12 cellular contexts compared by ENCODE assay signal in the genomic region with DNA sequence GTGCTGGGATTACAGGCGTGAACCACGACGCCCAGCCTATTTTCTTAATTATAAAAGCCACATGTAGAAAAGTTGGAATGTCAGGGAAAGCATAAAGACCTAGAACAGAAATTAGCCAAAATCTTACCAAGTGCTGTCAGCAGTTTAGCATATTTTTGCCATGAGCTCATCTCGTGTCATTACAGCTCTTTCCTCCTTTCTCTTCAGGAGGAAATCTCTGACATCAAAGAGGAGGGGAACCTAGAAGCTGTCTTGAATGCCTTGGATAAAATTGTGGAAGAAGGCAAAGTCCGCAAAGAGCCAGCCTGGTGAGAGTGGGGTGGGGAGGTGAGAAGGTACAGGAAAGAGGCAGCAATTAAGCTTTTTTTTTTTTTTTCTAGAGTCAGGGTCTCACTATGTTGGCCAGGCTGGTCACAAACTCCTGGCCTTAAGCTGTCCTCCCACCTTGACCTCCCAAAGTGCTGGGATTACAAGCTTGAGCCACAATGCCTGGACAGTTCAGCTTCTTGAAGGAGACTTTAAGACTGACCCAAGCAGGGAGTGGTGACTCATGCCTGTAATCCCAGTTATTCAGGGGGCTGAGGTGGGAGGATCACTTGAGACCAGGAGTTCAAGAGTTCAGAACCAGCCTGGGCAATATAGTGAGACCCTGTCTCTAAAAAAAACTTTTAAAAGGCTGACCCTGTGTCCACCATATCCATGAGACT. TPM values are rescaled to one million over a fixed set of nuclear protein-coding genes. Genes with fewer than 3 reads are reported as not detected.
DNase-seq lines count a peak whose midpoint lies in the region; ATAC-seq, FAIRE-seq and TF ChIP-seq lines count a peak whose summit lies in the region.
"Had no signal": no experiment of that assay in that cellular context is flagged by ENCODE, and none has a peak within 500 bp of the region (broad histone marks: within the 10 kb centered on the region; RNA-seq: fewer than 3 reads in every experiment).

No MANE protein-coding gene starts in this region.

- ATAC-seq in omental fat pad (ENCODE audit: low FRiP score) (peak; percentile 24), HG03460 (IDR thresholded peaks at IDR 0.05; ENCODE audit: unreplicated experiment) (no peak)

- no peak for TF ChIP-seq CTCF in endothelial cell (IDR thresholded peaks at IDR 0.05; ENCODE audit: unreplicated experiment)
- TF ChIP-seq CTCF in omental fat pad (IDR thresholded peaks at IDR 0.05): no peak

- DNase-seq in Daoy (ENCODE audit: low read depth): peak; percentile 55
- DNase-seq in RCC 7860 (ENCODE audit: low spot score): peak; percentile 42
- no peak for DNase-seq in endothelial cell (ENCODE audit: low spot score)
- no peak for DNase-seq in omental fat pad (ENCODE audit: low spot score)
- no peak for DNase-seq in OCI-M2 (lab: John Stamatoyannopoulos, UW; ENCODE audit: unreplicated experiment)
- DNase-seq in NCI-H82 treated with DMSO at 0.1 percent for 48 hours (lab: John Stamatoyannopoulos, UW; ENCODE audit: unreplicated experiment): no peak
- no peak for DNase-seq in GM19238 (ENCODE audit: insufficient read length, low spot score)
- DNase-seq: sigmoid colon, SJCRH30, uterus had no signal

- no peak overlapping the region for H3K4me3 Mint-ChIP-seq in endothelial cell (ENCODE audit: unreplicated experiment)

- H3K9me3 Mint-ChIP-seq in endothelial cell (ENCODE audit: unreplicated experiment): no peaks in the 10 kb centered on the region

- peak overlapping the region; percentile 79 for H3K27ac Mint-ChIP-seq in endothelial cell (ENCODE audit: unreplicated experiment)

- H3K4me1 Mint-ChIP-seq in endothelial cell (ENCODE audit: unreplicated experiment): peaks cover 3% of the 10 kb centered on the region

- FAIRE-seq in RCC 7860 (lab: Jason Lieb, UNC): no peak
- FAIRE-seq: GM12892 had no signal

- peaks cover 5% of the 10 kb centered on the region for H3K27me3 Mint-ChIP-seq in endothelial cell (ENCODE audit: unreplicated experiment)

- H3K36me3 Mint-ChIP-seq in endothelial cell (ENCODE audit: low read depth, unreplicated experiment): peaks cover 19% of the 10 kb centered on the region

RNA-seq across cellular contexts. Expression of a gene that starts 8.4 kb away (rescaled TPM):
- 0.17 TPM in 1 of 2 replicates, not detected in the other for total RNA-seq in Daoy (2014; rRNA removed; shearing (Covaris generic))
- total RNA-seq in endothelial cell (ENCODE audit: unreplicated experiment) (1.2 TPM), omental fat pad (1 to 10 TPM in 1 of 4 donors, under 1 TPM in 1, not detected in 2; 0.82 to 5.0 TPM)

RNA-seq across cellular contexts. Expression of a gene that starts 14.3 kb away (rescaled TPM):
- total RNA-seq in Daoy (2014; rRNA removed; shearing (Covaris generic)): 0.11 TPM in 1 of 2 replicates, not detected in the other
- 8.4 TPM for total RNA-seq in endothelial cell (ENCODE audit: unreplicated experiment)
- 1 to 10 TPM in 3 of 4 donors, under 1 TPM in 1; 0.74 to 3.4 (median 1.6) TPM for total RNA-seq in omental fat pad

RNA-seq across cellular contexts. Expression of a gene that starts 20.8 kb away (rescaled TPM):
- total RNA-seq in Daoy (2014; rRNA removed; shearing (Covaris generic)): 84.6 and 91.3 TPM in 2 replicates
- total RNA-seq in endothelial cell (ENCODE audit: unreplicated experiment) (51.4 TPM), omental fat pad (10 to 100 TPM; 34.0 to 74.8 (median 49.5) TPM)

RNA-seq across cellular contexts. Expression of a gene that starts 39.7 kb away (rescaled TPM):
- total RNA-seq in Daoy (2014; rRNA removed; shearing (Covaris generic)): 14.0 and 15.1 TPM in 2 replicates
- 22.0 TPM for total RNA-seq in endothelial cell (ENCODE audit: unreplicated experiment)
- total RNA-seq in omental fat pad: 10 to 100 TPM; 19.1 to 89.8 (median 36.3) TPM

RNA-seq across cellular contexts. Expression of a gene that starts 49.1 kb away (rescaled TPM):
- 59.9 and 61.0 TPM in 2 replicates for total RNA-seq in Daoy (2014; rRNA removed; shearing (Covaris generic))
- 75.2 TPM for total RNA-seq in endothelial cell (ENCODE audit: unreplicated experiment)
- total RNA-seq in omental fat pad: 10 to 100 TPM; 51.0 to 81.2 (median 53.2) TPM

Comparison
In these comparisons a context has a peak if more than half of its experiments do, and no peak if none do; other contexts are left out.
1. DNase-seq: peak in Daoy (single experiment) and RCC 7860 (single experiment); none in endothelial cell (single experiment), omental fat pad (single experiment), OCI-M2 (single experiment), NCI-H82 treated with DMSO at 0.1 percent for 48 hours (single experiment) and GM19238 (single experiment).